ENCODE assay signal across 1 cellular context in genomic region chr21:45227735-45228134, GRCh38.
TF ChIP-seq lines count a peak whose summit lies in the region.

No MANE protein-coding gene starts in this region.

TF ChIP-seq in HepG2, 621 proteins besides CTCF, POLR2A, EP300 and RAD21 (continued from another document):
- TF ChIP-seq, protein P1, sequence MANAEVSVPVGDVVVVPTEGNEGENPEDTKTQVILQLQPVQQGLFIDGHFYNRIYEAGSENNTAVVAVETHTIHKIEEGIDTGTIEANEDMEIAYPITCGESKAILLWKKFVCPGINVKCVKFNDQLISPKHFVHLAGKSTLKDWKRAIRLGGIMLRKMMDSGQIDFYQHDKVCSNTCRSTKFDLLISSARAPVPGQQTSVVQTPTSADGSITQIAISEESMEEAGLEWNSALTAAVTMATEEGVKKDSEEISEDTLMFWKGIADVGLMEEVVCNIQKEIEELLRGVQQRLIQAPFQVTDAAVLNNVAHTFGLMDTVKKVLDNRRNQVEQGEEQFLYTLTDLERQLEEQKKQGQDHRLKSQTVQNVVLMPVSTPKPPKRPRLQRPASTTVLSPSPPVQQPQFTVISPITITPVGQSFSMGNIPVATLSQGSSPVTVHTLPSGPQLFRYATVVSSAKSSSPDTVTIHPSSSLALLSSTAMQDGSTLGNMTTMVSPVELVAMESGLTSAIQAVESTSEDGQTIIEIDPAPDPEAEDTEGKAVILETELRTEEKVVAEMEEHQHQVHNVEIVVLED (CRISPR knock-in tag; IDR thresholded peaks at IDR 0.05; ENCODE audit: borderline replicate concordance): no peak
- TF ChIP-seq CBFB (CRISPR knock-in tag; IDR thresholded peaks at IDR 0.05) (no peak), ZBTB4 (CRISPR knock-in tag; IDR thresholded peaks at IDR 0.05; ENCODE audit: borderline replicate concordance) (no peak), E2F1 (CRISPR knock-in tag; IDR thresholded peaks at IDR 0.05) (no peak), POLR2AphosphoS5 (IDR thresholded peaks at IDR 0.05; ENCODE audit: low read depth, low read length) (no peak)
